In genomic region chr11:34488855-34489557, GRCh38 we compare ENCODE assay signal across 23 cellular contexts. TPM values are rescaled to one million over a fixed set of nuclear protein-coding genes. Genes with fewer than 3 reads are reported as not detected.
"Had no signal": no experiment of that assay in that cellular context is flagged by ENCODE, and none has a peak within 500 bp of the region (broad histone marks: within the 10 kb centered on the region; RNA-seq: fewer than 3 reads in every experiment).

No MANE protein-coding gene starts in this region.

- DNase-seq: effector CD4-positive, alpha-beta T cell; heart left ventricle; hippocampal formation; mammary epithelial cell; mucosa of descending colon; naive thymus-derived CD8-positive, alpha-beta T cell; psoas muscle; retina; right lobe of liver; stimulated activated CD4-positive, alpha-beta T cell treated with anti-CD3 and anti-CD28 coated beads, Interleukin-4, amount 100 ng/mL, for 1 hour; stimulated activated CD8-positive, alpha-beta memory T cell treated with anti-CD3 and anti-CD28 coated beads, Interleukin-4, amount 100 ng/mL, for 48 hours; tibial artery; upper lobe of right lung had no signal

- ATAC-seq: heart left ventricle; left lobe of liver; mucosa of descending colon; naive thymus-derived CD8-positive, alpha-beta T cell; psoas muscle; right lobe of liver; stimulated activated effector memory CD8-positive, alpha-beta T cell treated with anti-CD3 and anti-CD28 coated beads, Interleukin-12 subunit alpha, Interleukin-12 subunit beta, amount 100 ng/mL, for 72 hours; upper lobe of right lung had no signal

- H3K27ac ChIP-seq: heart left ventricle, neutrophil, psoas muscle, right lobe of liver, tibial artery, upper lobe of right lung had no signal

- H3K4me3 ChIP-seq: heart left ventricle, mucosa of descending colon, psoas muscle, right lobe of liver, tibial artery, upper lobe of right lung had no signal

- H3K27me3 ChIP-seq: neutrophil, right lobe of liver, upper lobe of right lung had no signal

- H3K4me1 ChIP-seq: heart left ventricle, psoas muscle, tibial artery, upper lobe of right lung had no signal

- FAIRE-seq: colon, frontal cortex, islet of Langerhans had no signal

- H3K36me3 ChIP-seq: heart left ventricle, neutrophil, right lobe of liver, tibial artery, upper lobe of right lung had no signal

RNA-seq across cellular contexts. Expression of gene ELF5, which starts 24.6 kb away (rescaled TPM):
- total RNA-seq: dermis microvascular lymphatic vessel endothelial cell; frontal cortex; glomerular endothelial cell; heart left ventricle; mucosa of descending colon; naive thymus-derived CD8-positive, alpha-beta T cell; osteoblast; psoas muscle had no signal
- polyA plus RNA-seq: heart left ventricle; mammary epithelial cell; naive thymus-derived CD8-positive, alpha-beta T cell; neural cell had no signal
